ENCODE assay signal across 1 cellular context in genomic region chr3:14598143-14598569, GRCh38.
TF ChIP-seq lines count a peak whose summit lies in the region.

No MANE protein-coding gene starts in this region.

TF ChIP-seq in K562, 482 proteins besides CTCF, POLR2A, EP300 and RAD21 (continued from another document and continues in another):
- TF ChIP-seq CHAMP1 (IDR thresholded peaks at IDR 0.05) = peak; percentile 96
- TF ChIP-seq ARNT (IDR thresholded peaks at IDR 0.05) = no peak
- no peak for TF ChIP-seq MED1 (CRISPR knock-in tag; IDR thresholded peaks at IDR 0.05; ENCODE audit: borderline replicate concordance)
- no peak for TF ChIP-seq CC2D1A (IDR thresholded peaks at IDR 0.05)
- TF ChIP-seq PML (IDR thresholded peaks at IDR 0.05; ENCODE audit: low read length) = no peak
- no peak for TF ChIP-seq RFX7 (CRISPR knock-in tag; IDR thresholded peaks at IDR 0.05)
- no peak for TF ChIP-seq CBFA2T3 (IDR thresholded peaks at IDR 0.05)
- no peak for TF ChIP-seq NFATC3 (IDR thresholded peaks at IDR 0.05)
- peak; percentile 43; the same call in 1 of the 2 replicates for TF ChIP-seq ATF4 (CRISPR knock-in tag; IDR thresholded peaks at IDR 0.05)
- TF ChIP-seq SRSF3 (IDR thresholded peaks at IDR 0.05; ENCODE audit: insufficient read depth, low read length) = no peak
- TF ChIP-seq CXXC5 (CRISPR knock-in tag; IDR thresholded peaks at IDR 0.05) = peak; percentile 84
- peak; percentile 31; the same call in 1 of the 2 replicates for TF ChIP-seq ZBTB1 (CRISPR knock-in tag; IDR thresholded peaks at IDR 0.05; ENCODE audit: borderline replicate concordance, low read depth)
- TF ChIP-seq SMARCB1 (IDR thresholded peaks at IDR 0.05; ENCODE audit: insufficient read length, low read depth) = no peak
- peak in 1 of 2 experiments; percentile 50; a peak in 1 of 4 replicates for TF ChIP-seq HDAC1 (IDR thresholded peaks at IDR 0.05)
- TF ChIP-seq ELF4 (CRISPR knock-in tag; IDR thresholded peaks at IDR 0.05) = peak; percentile 72
- no peak for TF ChIP-seq ATF6 (CRISPR knock-in tag; IDR thresholded peaks at IDR 0.05)
- no peak for TF ChIP-seq NR3C1 (CRISPR knock-in tag; IDR thresholded peaks at IDR 0.05)
- no peak for TF ChIP-seq ZNF124 (CRISPR knock-in tag; IDR thresholded peaks at IDR 0.05)
- TF ChIP-seq TOE1 (IDR thresholded peaks at IDR 0.05; ENCODE audit: borderline replicate concordance) = no peak
- TF ChIP-seq TOE1 (CRISPR knock-in tag; IDR thresholded peaks at IDR 0.05; ENCODE audit: borderline replicate concordance, low read depth) = peak; percentile 64; the same call in 1 of the 2 replicates
- peak in 1 of 2 experiments; percentile 79; a peak in 2 of 4 replicates for TF ChIP-seq RCOR1 (IDR thresholded peaks at IDR 0.05; ENCODE audit: borderline replicate concordance in 1 of 2, low read depth in 2 of 2, low read length in 2 of 2)
- no peak for TF ChIP-seq NFIC (IDR thresholded peaks at IDR 0.05)
- peak; percentile 84 for TF ChIP-seq ZNF175 (CRISPR knock-in tag; IDR thresholded peaks at IDR 0.05; ENCODE audit: low read depth)
- no peak for TF ChIP-seq MTA2 (IDR thresholded peaks at IDR 0.05; ENCODE audit: low read depth)
- no peak for TF ChIP-seq NFRKB (IDR thresholded peaks at IDR 0.05; ENCODE audit: low read depth)
- no peak for TF ChIP-seq TRIM28 (IDR thresholded peaks at IDR 0.05)
- TF ChIP-seq ZNF24 (IDR thresholded peaks at IDR 0.05) = no peak
- TF ChIP-seq C11orf30 (IDR thresholded peaks at IDR 0.05; ENCODE audit: low read depth) = no peak
- TF ChIP-seq TBP (optimal IDR thresholded peaks at IDR 0.05; ENCODE audit: low read depth, low read length) = no peak
- no peak for TF ChIP-seq SNIP1 (IDR thresholded peaks at IDR 0.05; ENCODE audit: low read depth)
- no peak for TF ChIP-seq TGIF2 (CRISPR knock-in tag; IDR thresholded peaks at IDR 0.05)
- no peak for TF ChIP-seq FIP1L1 (IDR thresholded peaks at IDR 0.05; ENCODE audit: low read depth, low read length, poor library complexity, severe bottlenecking)
- no peak for TF ChIP-seq HIVEP1 (CRISPR knock-in tag; IDR thresholded peaks at IDR 0.05)
- TF ChIP-seq DMBX1 (CRISPR knock-in tag; IDR thresholded peaks at IDR 0.05; ENCODE audit: borderline replicate concordance) = peak; percentile 96
- peak; percentile 99 for TF ChIP-seq REST (CRISPR knock-in tag; IDR thresholded peaks at IDR 0.05; ENCODE audit: low read depth)
- no peak for TF ChIP-seq CCAR2 (IDR thresholded peaks at IDR 0.05; ENCODE audit: low read depth, low read length)
- TF ChIP-seq ZNF280B (CRISPR knock-in tag; IDR thresholded peaks at IDR 0.05) = no peak
- no peak for TF ChIP-seq ZFP91 (CRISPR knock-in tag; IDR thresholded peaks at IDR 0.05)
- TF ChIP-seq ZBTB26 (CRISPR knock-in tag; IDR thresholded peaks at IDR 0.05) = peak; percentile 51; the same call in 1 of the 2 replicates
- TF ChIP-seq PKNOX1 (IDR thresholded peaks at IDR 0.05) = no peak; the same call in 1 of the 2 replicates
- no peak for TF ChIP-seq ZFPM2 (CRISPR knock-in tag; IDR thresholded peaks at IDR 0.05)
- TF ChIP-seq HMG20B (CRISPR knock-in tag; IDR thresholded peaks at IDR 0.05) = no peak
- TF ChIP-seq BDP1 (IDR thresholded peaks at IDR 0.05; ENCODE audit: insufficient read depth, insufficient read length) = no peak
- TF ChIP-seq MAFG (tag; conservative IDR thresholded peaks at IDR 0.05) = no peak
- TF ChIP-seq ZNF445 (CRISPR knock-in tag; IDR thresholded peaks at IDR 0.05; ENCODE audit: low read depth) = no peak
- no peak for TF ChIP-seq EGR1 (conservative IDR thresholded peaks at IDR 0.05)
- no peak for TF ChIP-seq ZNF512 (tag; IDR thresholded peaks at IDR 0.05)
- TF ChIP-seq WHSC1 (IDR thresholded peaks at IDR 0.05; ENCODE audit: low read length) = no peak
- peak; percentile 59; the same call in 1 of the 2 replicates for TF ChIP-seq MEF2D (tag; conservative IDR thresholded peaks at IDR 0.05; ENCODE audit: low read depth)
- TF ChIP-seq KDM5B (IDR thresholded peaks at IDR 0.05; ENCODE audit: insufficient replicate concordance, low read depth, low read length) = no peak
- no peak for TF ChIP-seq ZNF444 (CRISPR knock-in tag; IDR thresholded peaks at IDR 0.05)
- no peak for TF ChIP-seq PCBP1 (IDR thresholded peaks at IDR 0.05; ENCODE audit: low read depth, low read length, poor library complexity, severe bottlenecking)
- TF ChIP-seq CTCFL (IDR thresholded peaks at IDR 0.05; ENCODE audit: borderline replicate concordance, insufficient read depth, low read depth, low read length, poor library complexity, severe bottlenecking) = no peak
